1 cellular context compared by ENCODE assay signal in genomic region chr17:77741109-77741508, GRCh38.
TF ChIP-seq lines count a peak whose summit lies in the region.

No MANE protein-coding gene starts in this region.

TF ChIP-seq in HCT116, 20 proteins besides CTCF, POLR2A, EP300 and RAD21 (continued from another document):
- TF ChIP-seq, protein P1, sequence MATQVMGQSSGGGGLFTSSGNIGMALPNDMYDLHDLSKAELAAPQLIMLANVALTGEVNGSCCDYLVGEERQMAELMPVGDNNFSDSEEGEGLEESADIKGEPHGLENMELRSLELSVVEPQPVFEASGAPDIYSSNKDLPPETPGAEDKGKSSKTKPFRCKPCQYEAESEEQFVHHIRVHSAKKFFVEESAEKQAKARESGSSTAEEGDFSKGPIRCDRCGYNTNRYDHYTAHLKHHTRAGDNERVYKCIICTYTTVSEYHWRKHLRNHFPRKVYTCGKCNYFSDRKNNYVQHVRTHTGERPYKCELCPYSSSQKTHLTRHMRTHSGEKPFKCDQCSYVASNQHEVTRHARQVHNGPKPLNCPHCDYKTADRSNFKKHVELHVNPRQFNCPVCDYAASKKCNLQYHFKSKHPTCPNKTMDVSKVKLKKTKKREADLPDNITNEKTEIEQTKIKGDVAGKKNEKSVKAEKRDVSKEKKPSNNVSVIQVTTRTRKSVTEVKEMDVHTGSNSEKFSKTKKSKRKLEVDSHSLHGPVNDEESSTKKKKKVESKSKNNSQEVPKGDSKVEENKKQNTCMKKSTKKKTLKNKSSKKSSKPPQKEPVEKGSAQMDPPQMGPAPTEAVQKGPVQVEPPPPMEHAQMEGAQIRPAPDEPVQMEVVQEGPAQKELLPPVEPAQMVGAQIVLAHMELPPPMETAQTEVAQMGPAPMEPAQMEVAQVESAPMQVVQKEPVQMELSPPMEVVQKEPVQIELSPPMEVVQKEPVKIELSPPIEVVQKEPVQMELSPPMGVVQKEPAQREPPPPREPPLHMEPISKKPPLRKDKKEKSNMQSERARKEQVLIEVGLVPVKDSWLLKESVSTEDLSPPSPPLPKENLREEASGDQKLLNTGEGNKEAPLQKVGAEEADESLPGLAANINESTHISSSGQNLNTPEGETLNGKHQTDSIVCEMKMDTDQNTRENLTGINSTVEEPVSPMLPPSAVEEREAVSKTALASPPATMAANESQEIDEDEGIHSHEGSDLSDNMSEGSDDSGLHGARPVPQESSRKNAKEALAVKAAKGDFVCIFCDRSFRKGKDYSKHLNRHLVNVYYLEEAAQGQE (IDR thresholded peaks at IDR 0.05; ENCODE audit: low read depth), result no peak
- TF ChIP-seq SP1 (IDR thresholded peaks at IDR 0.05; ENCODE audit: low read depth), result no peak
- no peak for TF ChIP-seq CEBPB (IDR thresholded peaks at IDR 0.05; ENCODE audit: low read depth)
- TF ChIP-seq EZH2 (IDR thresholded peaks at IDR 0.05), result no peak
- no peak for TF ChIP-seq YY1 (IDR thresholded peaks at IDR 0.05; ENCODE audit: extremely low read depth, insufficient replicate concordance, low read depth, low read length)
- no peak for TF ChIP-seq ELF1 (IDR thresholded peaks at IDR 0.05; ENCODE audit: borderline replicate concordance, low read depth)
- TF ChIP-seq TCF7L2 (IDR thresholded peaks at IDR 0.05; ENCODE audit: borderline replicate concordance, extremely low read depth, insufficient read depth, insufficient read length), result no peak
- no peak for TF ChIP-seq CBX3 (IDR thresholded peaks at IDR 0.05; ENCODE audit: low read depth)
- TF ChIP-seq ZBTB33 (IDR thresholded peaks at IDR 0.05; ENCODE audit: extremely low read depth, insufficient replicate concordance, low read length), result no peak
- no peak for TF ChIP-seq MAX (IDR thresholded peaks at IDR 0.05)
- TF ChIP-seq JUND (IDR thresholded peaks at IDR 0.05), result no peak
- no peak for TF ChIP-seq SRF (IDR thresholded peaks at IDR 0.05; ENCODE audit: low read depth)
